In the genomic region with DNA sequence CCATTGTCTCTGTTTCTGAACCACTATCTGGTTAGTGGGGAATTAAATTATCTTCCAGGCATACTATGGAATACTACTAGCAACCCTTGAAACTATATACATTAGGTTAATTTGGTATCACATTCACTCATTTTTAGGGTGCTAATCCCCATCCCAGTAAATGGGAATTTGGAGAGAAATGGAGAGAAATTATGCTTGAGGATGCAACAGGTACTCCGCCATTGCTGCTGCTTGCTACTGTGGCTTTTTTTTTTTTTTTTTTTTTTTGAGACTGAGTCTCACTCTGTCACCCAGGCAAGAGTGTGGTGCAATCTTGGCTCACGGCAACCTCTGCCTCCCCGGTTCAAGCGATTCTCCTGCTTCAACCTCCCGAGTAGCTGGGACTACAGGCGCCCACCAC, we compare ENCODE assay signal across 20 cellular contexts.
DNase-seq lines count a peak whose midpoint lies in the region; ATAC-seq and TF ChIP-seq lines count a peak whose summit lies in the region.
"Had no signal": no experiment of that assay in that cellular context is flagged by ENCODE, and none has a peak within 500 bp of the region (broad histone marks: within the 10 kb centered on the region; RNA-seq: fewer than 3 reads in every experiment).

No MANE protein-coding gene starts in this region.

- no peaks in the 10 kb centered on the region for H3K79me2 ChIP-seq in MM.1S (ENCODE audit: low read length)
- no peaks in the 10 kb centered on the region for H3K79me2 ChIP-seq in OCI-LY7 (ENCODE audit: insufficient read depth, low read depth, low read length)

- no peaks in the 10 kb centered on the region for H3K36me3 ChIP-seq in MM.1S (replicated peaks; ENCODE audit: insufficient read depth, low read length)
- H3K36me3 ChIP-seq in Panc1 (ENCODE audit: control insufficient read depth, insufficient read depth, low read length): no peaks in the 10 kb centered on the region
- H3K36me3 ChIP-seq in OCI-LY7 (ENCODE audit: insufficient read depth, low read length): no peaks in the 10 kb centered on the region
- H3K36me3 ChIP-seq: BLaER1 treated with 17β-estradiol and CSF1 and Interleukin-3, amounts not matched to agents 10 nM and 100 nM had no signal

- TF ChIP-seq CTCF in MM.1S (IDR thresholded peaks at IDR 0.05; ENCODE audit: low read length) (no peak), Panc1 (IDR thresholded peaks at IDR 0.05) (no peak), nephron progenitor cell (IDR thresholded peaks at IDR 0.05) (no peak), OCI-LY7 (conservative IDR thresholded peaks at IDR 0.05; ENCODE audit: low read length) (no peak)

- in situ Hi-C loops in Panc1 (cut with HindIII; ENCODE audit: low pct_unique_long_range_greater_than_20kb, low sequenced_read_pairs): no loop called here

- intact Hi-C loops in Panc1 (cut with micrococcal nuclease; ENCODE audit: unreplicated experiment) (no loop called here), OCI-LY7 (cut with micrococcal nuclease; ENCODE audit: unreplicated experiment) (no loop called here)

- CTCF ChIA-PET in Panc1 (lab: Charles Lee): interaction anchor here (0.5 to 0.7 kb wide), 4 partner anchors 42 to 662 kb away, joined by 3 to 4 read pairs (median 3); no protein-coding TSS in a partner anchor
- CTCF ChIA-PET in OCI-LY7 (lab: Charles Lee; ENCODE audit: unreplicated experiment): no interaction called here

- H3K4me2 ChIP-seq in MM.1S (ENCODE audit: low read depth, low read length): peak overlapping the region; percentile 4; the same call in 1 of the 2 replicates
- no peak overlapping the region for H3K4me2 ChIP-seq in OCI-LY7 (ENCODE audit: low read length)
- H3K4me2 ChIP-seq: A549; BLaER1 treated with 17β-estradiol and CSF1 and Interleukin-3, amounts not matched to agents 10 nM and 100 nM had no signal

- H3K4me1 ChIP-seq in MM.1S (ENCODE audit: low read length) (0 out of 2 replicates have a peak, but pooled peaks cover under 1% of the 10 kb centered on the region), Panc1 (ENCODE audit: control insufficient read depth, insufficient read depth, low read length) (no peaks in the 10 kb centered on the region), OCI-LY7 (ENCODE audit: insufficient read depth, low read length, poor library complexity, severe bottlenecking) (no peaks in the 10 kb centered on the region)
- H3K4me1 ChIP-seq: A549 had no signal

- H4K20me1 ChIP-seq in MM.1S (ENCODE audit: insufficient read depth, low read length) (no peaks in the 10 kb centered on the region), OCI-LY7 (ENCODE audit: insufficient read depth, low read length) (no peaks in the 10 kb centered on the region)
- H4K20me1 ChIP-seq: BLaER1 treated with 17β-estradiol and CSF1 and Interleukin-3, amounts not matched to agents 10 nM and 100 nM had no signal

- no peak overlapping the region for H3K27ac ChIP-seq in MM.1S (ENCODE audit: low read length)
- no peak overlapping the region for H3K27ac ChIP-seq in Panc1 (ENCODE audit: low read length)
- H3K27ac ChIP-seq in OCI-LY7 (ENCODE audit: low read depth, low read length, poor library complexity, severe bottlenecking): no peak overlapping the region
- H3K27ac ChIP-seq: 22Rv1; A549; BLaER1 treated with 17β-estradiol and CSF1 and Interleukin-3, amounts not matched to agents 10 nM and 100 nM; C4-2B had no signal

- no peak overlapping the region for H3K9ac ChIP-seq in MM.1S (ENCODE audit: low read length)
- H3K9ac ChIP-seq: BLaER1 treated with 17β-estradiol and CSF1 and Interleukin-3, amounts not matched to agents 10 nM and 100 nM had no signal

- BruUV-seq in Panc1 (replicated peaks; lab: Mats Ljungman, UMichigan): no TSS peak
- no TSS peak for BruUV-seq in OCI-LY7 (replicated peaks; lab: Mats Ljungman, UMichigan)

- no peaks in the 10 kb centered on the region for H3F3A ChIP-seq in MM.1S (ENCODE audit: insufficient read depth, low read length)

- H3K9me3 ChIP-seq in MM.1S (replicated peaks; ENCODE audit: insufficient read depth, low read length): no peaks in the 10 kb centered on the region
- no peaks in the 10 kb centered on the region for H3K9me3 ChIP-seq in Panc1 (ENCODE audit: control insufficient read depth, insufficient read depth, low read depth, low read length)
- no peaks in the 10 kb centered on the region for H3K9me3 ChIP-seq in OCI-LY7 (ENCODE audit: low read length)
- H3K9me3 ChIP-seq: Caco-2 had no signal

- peaks cover under 1% of the 10 kb centered on the region for H3K4me1 Mint-ChIP-seq in nephron progenitor cell

- H3K9me2 ChIP-seq in MM.1S (replicated peaks; ENCODE audit: insufficient read depth, low read length): no peaks in the 10 kb centered on the region
- H3K9me2 ChIP-seq in OCI-LY7 (ENCODE audit: insufficient read depth, low read length): no peaks in the 10 kb centered on the region

- no peak overlapping the region for H3K27ac Mint-ChIP-seq in nephron progenitor cell
- H3K27ac Mint-ChIP-seq: B cell; CD4-positive, alpha-beta T cell; CD8-positive, alpha-beta T cell had no signal

- H3K27me3 ChIP-seq in MM.1S (replicated peaks; ENCODE audit: insufficient read depth, low read length): peaks cover 50% of the 10 kb centered on the region
- no peaks in the 10 kb centered on the region for H3K27me3 ChIP-seq in Panc1 (ENCODE audit: control insufficient read depth, insufficient read depth, low read length)
- H3K27me3 ChIP-seq: BLaER1 treated with 17β-estradiol and CSF1 and Interleukin-3, amounts not matched to agents 10 nM and 100 nM had no signal

- peaks cover 26% of the 10 kb centered on the region for H3K27me3 Mint-ChIP-seq in nephron progenitor cell (ENCODE audit: low read depth, poor library complexity)

- H3K9me3 Mint-ChIP-seq in nephron progenitor cell: peaks cover 5% of the 10 kb centered on the region
- H3K9me3 Mint-ChIP-seq: CD4-positive, alpha-beta T cell; CD8-positive, alpha-beta T cell had no signal

- H2AFZ ChIP-seq in MM.1S (ENCODE audit: low read length) (no peak overlapping the region), OCI-LY7 (ENCODE audit: low read length) (no peak overlapping the region)

- POLR2A ChIA-PET in Panc1 (lab: Charles Lee) (no interaction called here), OCI-LY7 (lab: Charles Lee) (no interaction called here)

- DNase-seq in NCI-H2171 treated with DMSO at 0.1 percent for 48 hours (lab: John Stamatoyannopoulos, UW): peak; percentile 34
- no peak for DNase-seq in NCI-H2171 (lab: John Stamatoyannopoulos, UW)
- DNase-seq in MM.1S: no peak
- no peak for DNase-seq in Panc1 (ENCODE audit: low read depth, low spot score)
- DNase-seq in ureter (ENCODE audit: low spot score): peak; percentile 29
- no peak for DNase-seq in RKO (ENCODE audit: low spot score)
- no peak for DNase-seq in nephron progenitor cell
- no peak for DNase-seq in OCI-LY7 (ENCODE audit: low spot score)
- DNase-seq: AML-193; Calu3; CD4-positive, alpha-beta T cell; CD8-positive, alpha-beta T cell; DMS79 treated with DMSO at 0.1 percent for 48 hours; GF-D8 had no signal

- H3K4me3 ChIP-seq in MM.1S (ENCODE audit: low read length): no peak overlapping the region
- H3K4me3 ChIP-seq in Panc1 (ENCODE audit: low read depth in 2 of 2, low read length in 2 of 2): peak overlapping the region; percentile 22 to 26; a peak in 3 of 4 replicates
- no peak overlapping the region for H3K4me3 ChIP-seq in OCI-LY7 (ENCODE audit: low read depth, low read length, poor library complexity, severe bottlenecking)
- H3K4me3 ChIP-seq: A549; BLaER1 treated with 17β-estradiol and CSF1 and Interleukin-3, amounts not matched to agents 10 nM and 100 nM had no signal

- H3K4me3 Mint-ChIP-seq in nephron progenitor cell: no peak overlapping the region
- H3K4me3 Mint-ChIP-seq: B cell; CD4-positive, alpha-beta T cell; CD8-positive, alpha-beta T cell had no signal

- H3K36me3 Mint-ChIP-seq in nephron progenitor cell (ENCODE audit: low read depth): no peaks in the 10 kb centered on the region
- H3K36me3 Mint-ChIP-seq: CD8-positive, alpha-beta T cell had no signal

- no peak for ATAC-seq in Panc1
- ATAC-seq: CD8-positive, alpha-beta T cell had no signal

Comparison
In these comparisons a context has a peak if more than half of its experiments do, and no peak if none do; other contexts are left out.
1. DNase-seq: peak in NCI-H2171 treated with DMSO at 0.1 percent for 48 hours (single experiment) and ureter (single experiment); none in NCI-H2171 (single experiment), MM.1S (single experiment), Panc1 (single experiment), RKO (single experiment), nephron progenitor cell (single experiment) and OCI-LY7 (single experiment).
2. H3K4me3 ChIP-seq: peak in Panc1 (2 of 2); none in MM.1S (single experiment) and OCI-LY7 (single experiment).